18 cellular contexts compared by ENCODE assay signal in the genomic region with DNA sequence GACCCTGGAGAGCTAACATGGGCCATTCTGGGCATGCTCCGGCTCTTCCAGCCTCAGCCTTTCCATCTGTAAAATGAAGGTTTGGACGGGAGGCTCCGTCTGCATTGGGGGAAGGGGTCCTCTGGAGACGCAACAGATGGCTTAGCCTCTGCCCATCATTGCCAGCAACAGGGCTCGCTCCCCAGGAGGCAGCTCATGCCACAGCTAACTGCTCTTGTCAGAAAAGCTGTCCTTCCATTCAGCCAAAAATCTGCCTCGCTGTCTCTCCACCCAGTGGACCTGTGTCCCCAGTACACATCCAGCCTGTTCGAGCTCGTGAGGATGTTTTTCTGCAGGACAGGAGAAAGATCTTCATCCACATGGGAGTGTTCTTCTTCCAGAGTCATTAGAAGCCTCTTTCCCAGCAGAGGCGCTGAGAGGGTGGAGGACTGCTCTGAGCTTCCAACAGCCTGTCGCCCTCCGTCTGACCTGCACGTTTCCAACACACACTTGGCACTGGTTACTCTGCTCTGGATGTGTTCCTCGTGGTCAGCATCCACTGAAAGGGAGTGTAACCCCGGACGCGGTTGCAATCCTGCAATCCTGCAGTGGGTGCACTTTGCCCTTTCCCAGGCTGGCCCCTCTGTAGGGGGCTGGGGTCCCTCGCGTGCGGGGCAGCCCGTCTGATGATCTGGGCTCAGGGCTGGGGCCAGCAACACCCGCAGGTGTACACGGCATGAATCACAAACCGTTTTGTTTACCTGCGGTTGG.
A peak's percentile ranks its signal among the peaks of the same experiment; 100 is the strongest.
DNase-seq lines count a peak whose midpoint lies in the region; TF ChIP-seq lines count a peak whose summit lies in the region.
"Had no signal": no experiment of that assay in that cellular context is flagged by ENCODE, and none has a peak within 500 bp of the region (broad histone marks: within the 10 kb centered on the region; RNA-seq: fewer than 3 reads in every experiment).

No MANE protein-coding gene starts in this region.

- H3K9ac ChIP-seq in Karpas-422 (ENCODE audit: low read length), result no peak overlapping the region; the same call in 1 of the 2 replicates

- CTCF ChIA-PET in GM10248 (lab: Yijun Ruan, JAX), result no interaction called here

- POLR2A ChIA-PET in GM10248 (lab: Yijun Ruan, JAX), result no interaction called here

- H3K27me3 ChIP-seq in Karpas-422 (ENCODE audit: low read length), result no peaks in the 10 kb centered on the region
- peaks cover 0 to 71% (median 0%) of the 10 kb centered on the region in 4 donors for H3K27me3 ChIP-seq in esophagus muscularis mucosa

- H3K4me1 ChIP-seq in Karpas-422 (ENCODE audit: low read length), result peaks cover 67% of the 10 kb centered on the region
- peaks cover 0 to 6% (median 0%) of the 10 kb centered on the region in 4 donors for H3K4me1 ChIP-seq in esophagus muscularis mucosa
- H3K4me1 ChIP-seq: A549, Caco-2 had no signal

- peak overlapping the region; percentile 78 for H3K4me2 ChIP-seq in Karpas-422 (ENCODE audit: low read depth, low read length, poor library complexity, severe bottlenecking)
- H3K4me2 ChIP-seq: A549, GM23338 had no signal

- H3K27ac ChIP-seq in Karpas-422 (ENCODE audit: low read length) (peak overlapping the region; percentile 96), esophagus muscularis mucosa (replicated peaks in 1 of 4) (no peak overlapping the region)
- H3K27ac ChIP-seq: A549, HL-60 had no signal

- no peak overlapping the region for H2AFZ ChIP-seq in Karpas-422 (ENCODE audit: low read length)
- H2AFZ ChIP-seq: GM23338 had no signal

- no peak for TF ChIP-seq POLR2A in esophagus muscularis mucosa (IDR thresholded peaks at IDR 0.05; ENCODE audit: low read depth)

- no peaks in the 10 kb centered on the region for H3K79me2 ChIP-seq in Karpas-422 (ENCODE audit: low read length)

- no peaks in the 10 kb centered on the region for H3K9me2 ChIP-seq in Karpas-422 (replicated peaks; ENCODE audit: insufficient read depth, low read length)

- TF ChIP-seq EP300 in esophagus muscularis mucosa (IDR thresholded peaks at IDR 0.05), result no peak

- H4K20me1 ChIP-seq in Karpas-422 (ENCODE audit: insufficient read depth, low read depth, low read length), result no peaks in the 10 kb centered on the region

- 53% methylated on average over 24 of the region's 24 CpGs for WGBS in esophagus muscularis mucosa

- H3K4me3 ChIP-seq in Karpas-422 (ENCODE audit: low read length) (no peak overlapping the region), esophagus muscularis mucosa (no peak overlapping the region)
- H3K4me3 ChIP-seq: A549, GM23338 had no signal

- TF ChIP-seq CTCF in esophagus muscularis mucosa (IDR thresholded peaks at IDR 0.05), result no peak
- no peak for TF ChIP-seq CTCF in GM10248 (IDR thresholded peaks at IDR 0.05; ENCODE audit: control extremely low read depth, extremely low read depth, low read depth, missing control alignments)

- intact Hi-C loops in esophagus muscularis mucosa (cut with DNase I), result no loop called here

- peak; percentile 23 for DNase-seq in activated CD4-positive, CD25-positive, alpha-beta regulatory T cell treated with anti-CD3 and anti-CD28 coated beads, Interleukin-2, amount 50 U/mL, for 72 hours
- no peak for DNase-seq in activated CD4-positive, CD25-positive, alpha-beta regulatory T cell (lab: John Stamatoyannopoulos, UW)
- DNase-seq in Karpas-422 (no peak), esophagus muscularis mucosa (ENCODE audit: extremely low spot score) (peak; percentile 64), DMS53 treated with DMSO at 0.1 percent for 48 hours (lab: John Stamatoyannopoulos, UW; ENCODE audit: unreplicated experiment) (no peak), GM10248 (ENCODE audit: extremely low spot score) (no peak)
- peak; percentile 11 for DNase-seq in stimulated activated CD8-positive, alpha-beta memory T cell treated with anti-CD3 and anti-CD28 coated beads, Interleukin-4, amount 100 ng/mL, for 48 hours
- DNase-seq in effector CD8-positive, alpha-beta T cell (lab: John Stamatoyannopoulos, UW), result no peak
- DNase-seq: Caco-2, DMS79, GDM1, NCI-H1092, NCI-H187, NCI-H510A treated with DMSO at 0.1 percent for 48 hours, SIG-M5 had no signal

- H3K9me3 ChIP-seq in Karpas-422 (ENCODE audit: low read length), result peaks cover under 1% of the 10 kb centered on the region; the same call in 1 of the 2 replicates
- peaks cover 0 to 2% (median 0%) of the 10 kb centered on the region in 4 donors for H3K9me3 ChIP-seq in esophagus muscularis mucosa
- H3K9me3 ChIP-seq: A549, Caco-2 had no signal

- no peaks in the 10 kb centered on the region for H3K36me3 ChIP-seq in Karpas-422 (ENCODE audit: insufficient read depth, low read length)
- H3K36me3 ChIP-seq in esophagus muscularis mucosa, result no peaks in the 10 kb centered on the region

Comparison
In these comparisons a context has a peak if more than half of its experiments do, and no peak if none do; other contexts are left out.
1. DNase-seq: peak in activated CD4-positive, CD25-positive, alpha-beta regulatory T cell treated with anti-CD3 and anti-CD28 coated beads, Interleukin-2, amount 50 U/mL, for 72 hours (single experiment), esophagus muscularis mucosa (single experiment) and stimulated activated CD8-positive, alpha-beta memory T cell treated with anti-CD3 and anti-CD28 coated beads, Interleukin-4, amount 100 ng/mL, for 48 hours (single experiment); none in activated CD4-positive, CD25-positive, alpha-beta regulatory T cell (0 of 4), Karpas-422 (single experiment), DMS53 treated with DMSO at 0.1 percent for 48 hours (single experiment), effector CD8-positive, alpha-beta T cell (single experiment) and GM10248 (single experiment).